8 cellular contexts compared by ENCODE assay signal in the genomic region with DNA sequence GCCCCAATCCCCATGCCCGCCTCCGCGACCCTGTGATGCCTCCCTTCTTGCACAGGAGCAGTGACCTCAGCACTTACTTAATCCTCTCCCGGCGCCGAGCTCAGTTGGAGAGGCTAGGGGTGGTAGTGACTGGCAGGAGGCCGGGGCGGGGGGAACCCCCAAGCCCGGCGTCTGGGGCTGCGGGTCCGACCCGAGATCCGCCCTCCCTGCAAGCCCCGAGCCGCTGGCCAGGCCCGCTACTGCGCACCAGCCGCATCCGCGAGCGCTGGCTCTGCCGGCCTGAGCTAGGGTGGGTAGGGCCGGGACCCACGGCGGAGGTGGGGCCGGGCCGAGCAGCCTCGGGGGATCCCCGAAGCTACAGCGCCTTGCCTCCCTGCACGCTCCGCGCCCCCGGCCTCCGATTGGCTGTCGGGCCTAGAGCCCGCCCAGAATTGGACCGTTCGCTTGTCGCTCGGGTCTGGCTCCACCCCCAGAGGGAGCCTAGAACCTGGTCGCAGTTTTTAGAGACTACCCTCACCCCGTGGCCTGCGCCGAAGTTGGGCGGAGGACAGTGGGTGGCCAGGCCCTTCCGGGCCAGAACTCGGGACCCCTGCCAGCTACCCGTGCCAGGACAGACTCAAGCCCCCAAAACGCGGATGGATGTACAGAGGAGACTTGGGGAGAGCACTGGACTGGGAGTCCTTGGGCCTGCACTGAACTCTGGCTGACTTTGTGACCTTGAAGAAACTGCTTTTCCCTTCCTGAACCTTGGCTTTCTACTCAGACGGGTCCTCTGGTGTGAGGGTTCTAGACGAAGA. TPM values are rescaled to one million over a fixed set of nuclear protein-coding genes. Genes with fewer than 3 reads are reported as not detected.
DNase-seq lines count a peak whose midpoint lies in the region; ATAC-seq and TF ChIP-seq lines count a peak whose summit lies in the region.

A gene (minus strand): TSS at position 362 of the 797 bp plus-strand sequence. CDS start 2,048 bp downstream, outside the sequence.

- H3K9ac ChIP-seq in iPS-20b (ENCODE audit: low read depth, low read length): peak within 1 kb of the TSS; percentile 76; the same call in 1 of the 2 replicates
- H3K9ac ChIP-seq in skeletal muscle tissue (ENCODE audit: low read depth in 1 of 3, low read length in 3 of 3): peak within 1 kb of the TSS; percentile 79 to 96 (median 94)

- peak; percentile 74 for ATAC-seq in HG02840 (IDR thresholded peaks at IDR 0.05; ENCODE audit: low FRiP score, unreplicated experiment)

- H3K27me3 ChIP-seq in breast epithelium (no peaks in the 10 kb centered on the region), iPS-20b (ENCODE audit: insufficient read depth, low read length) (peaks cover 14% of the 10 kb centered on the region), skeletal muscle tissue (ENCODE audit: control insufficient read depth in 3 of 3, insufficient read depth in 3 of 3, low read length in 3 of 3) (no peaks in the 10 kb centered on the region)

- peak within 1 kb of the TSS; percentile 94 for H3K27ac ChIP-seq in VCaP
- H3K27ac ChIP-seq in breast epithelium: peak within 1 kb of the TSS; percentile 88
- no peak within 1 kb of the TSS for H3K27ac ChIP-seq in iPS-20b (ENCODE audit: low read length)
- H3K27ac ChIP-seq in skeletal muscle tissue (ENCODE audit: low read depth, low read length): peak within 1 kb of the TSS; percentile 85

- H3K4me3 ChIP-seq in breast epithelium (peak within 1 kb of the TSS; percentile 60 to 84 (median 75)), iPS-20b (ENCODE audit: low read length) (peak within 1 kb of the TSS; percentile 84), skeletal muscle tissue (ENCODE audit: low read length in 3 of 3) (peak within 1 kb of the TSS; percentile 97 to 100 (median 99))

- TF ChIP-seq CTCF in GM13976 (IDR thresholded peaks at IDR 0.05; ENCODE audit: borderline replicate concordance, control extremely low read depth, extremely low read depth, insufficient read depth, missing control alignments) (no peak), VCaP (conservative IDR thresholded peaks at IDR 0.05) (no peak), breast epithelium (IDR thresholded peaks at IDR 0.05) (no peak)

- intact Hi-C loops in breast epithelium (cut with DNase I; ENCODE audit: low total_unique reads): no loop called here

- no peaks in the 10 kb centered on the region for H3K36me3 ChIP-seq in breast epithelium
- H3K36me3 ChIP-seq in iPS-20b (ENCODE audit: insufficient read depth, low read depth, low read length): no peaks in the 10 kb centered on the region
- peaks cover 0 to 9% (median 4%) of the 10 kb centered on the region in 3 donors for H3K36me3 ChIP-seq in skeletal muscle tissue (ENCODE audit: control insufficient read depth in 3 of 3, insufficient read depth in 3 of 3, low read length in 3 of 3)

- no peaks in the 10 kb centered on the region for H3K9me3 ChIP-seq in breast epithelium
- H3K9me3 ChIP-seq in iPS-20b (ENCODE audit: insufficient read depth, low read depth, low read length): no peaks in the 10 kb centered on the region
- H3K9me3 ChIP-seq in skeletal muscle tissue (ENCODE audit: control insufficient read depth in 3 of 3, low read length in 3 of 3): no peaks in the 10 kb centered on the region

- no peak for TF ChIP-seq POLR2A in breast epithelium (IDR thresholded peaks at IDR 0.05)

- no peaks in the 10 kb centered on the region for H3K4me1 ChIP-seq in breast epithelium
- H3K4me1 ChIP-seq in iPS-20b (ENCODE audit: insufficient read depth, low read length): no peaks in the 10 kb centered on the region
- peaks cover 32 to 40% (median 34%) of the 10 kb centered on the region in 3 donors for H3K4me1 ChIP-seq in skeletal muscle tissue (ENCODE audit: control insufficient read depth in 3 of 3, insufficient read depth in 3 of 3, low read length in 3 of 3)

- in situ Hi-C loops in GM13976 (cut with MboI; ENCODE audit: low sequenced_read_pairs, unreplicated experiment): no loop called here

- DNase-seq in GM13976 (ENCODE audit: low spot score) (peak; percentile 99), NCI-H187 (lab: John Stamatoyannopoulos, UW) (peak; percentile 12 to 52), breast epithelium (ENCODE audit: low spot score in 2 of 2) (peak; percentile 78 to 79), NCI-H345 treated with DMSO at 0.1 percent for 48 hours (lab: John Stamatoyannopoulos, UW; ENCODE audit: unreplicated experiment) (no peak)

RNA-seq across cellular contexts. Expression of the gene that starts here (rescaled TPM):
- 10 to 100 TPM; 10.7 to 16.8 (median 15.1) TPM for total RNA-seq in breast epithelium
- 11.5 TPM for total RNA-seq in skeletal muscle tissue
